11 cellular contexts compared by ENCODE assay signal in genomic region chr7:18420176-18420575, GRCh38.
"Had no signal": no experiment of that assay in that cellular context is flagged by ENCODE, and none has a peak within 500 bp of the region (broad histone marks: within the 10 kb centered on the region; RNA-seq: fewer than 3 reads in every experiment).

No MANE protein-coding gene starts in this region.

- DNase-seq: activated CD4-positive, alpha-beta T cell treated with anti-CD3 and anti-CD28 coated beads, Interleukin-2, amount 50 U/mL, for 1 hour; activated naive CD4-positive, alpha-beta T cell treated with anti-CD3 and anti-CD28 coated beads, Interleukin-2, amount 10 ng/mL, durations not matched to agents 7 days and 5 days; central memory CD4-positive, alpha-beta T cell; effector memory CD4-positive, alpha-beta T cell; hypothalamus; stimulated activated CD4-positive, alpha-beta T cell treated with anti-CD3 and anti-CD28 coated beads, Interleukin-4, amount 100 ng/mL, for 1 hour had no signal

- H3K4me3 Mint-ChIP-seq: activated naive CD4-positive, alpha-beta T cell treated with anti-CD3 and anti-CD28 coated beads, Interleukin-2, amount 10 ng/mL, durations not matched to agents 7 days and 5 days; natural killer cell treated with Interleukin-12 subunit alpha and Interleukin-12 subunit beta and Interleukin-15 and Interleukin-18, amount 100 ng/mL, for 72 hours; stimulated activated naive CD8-positive, alpha-beta T cell treated with anti-CD3 and anti-CD28 coated beads, Interleukin-15, Interleukin-2, amounts not matched to agents 100 ng/mL and 50 ng/mL, for 24 hours; T-helper 1 cell treated with Interleukin-12 subunit alpha and Interleukin-12 subunit beta and Interleukin-4 antibody, amounts not matched to agents 30 μg/mL and 1 μg/mL, for 36 hours had no signal

- ATAC-seq: natural killer cell treated with Interleukin-12 subunit alpha and Interleukin-12 subunit beta and Interleukin-15 and Interleukin-18, amount 100 ng/mL, for 72 hours had no signal

- H3K4me3 ChIP-seq: lung had no signal

- H3K4me1 Mint-ChIP-seq: activated naive CD4-positive, alpha-beta T cell treated with anti-CD3 and anti-CD28 coated beads, Interleukin-2, amount 10 ng/mL, durations not matched to agents 7 days and 5 days had no signal

- H3K9me3 Mint-ChIP-seq: activated naive CD4-positive, alpha-beta T cell treated with anti-CD3 and anti-CD28 coated beads, Interleukin-2, amount 10 ng/mL, durations not matched to agents 7 days and 5 days; activated T-helper 2 cell treated with anti-CD3 and anti-CD28 coated beads, Interferon-gamma antibody, Interleukin-2, Interleukin-4, amounts not matched to agents 10 μg/mL and 5 μg/mL and 100 μg/mL, durations not matched to agents 14 hours and 24 hours and 36 hours; natural killer cell treated with Interleukin-12 subunit alpha and Interleukin-12 subunit beta and Interleukin-15 and Interleukin-18, amount 100 ng/mL, for 72 hours; stimulated activated naive CD8-positive, alpha-beta T cell treated with anti-CD3 and anti-CD28 coated beads, Interleukin-15, Interleukin-2, amounts not matched to agents 100 ng/mL and 50 ng/mL, for 24 hours; T-helper 1 cell treated with Interleukin-12 subunit alpha and Interleukin-12 subunit beta and Interleukin-4 antibody, amounts not matched to agents 30 μg/mL and 1 μg/mL, for 36 hours had no signal

- H3K27ac Mint-ChIP-seq: activated naive CD4-positive, alpha-beta T cell treated with anti-CD3 and anti-CD28 coated beads, Interleukin-2, amount 10 ng/mL, durations not matched to agents 7 days and 5 days; activated T-helper 2 cell treated with anti-CD3 and anti-CD28 coated beads, Interferon-gamma antibody, Interleukin-2, Interleukin-4, amounts not matched to agents 10 μg/mL and 5 μg/mL and 100 μg/mL, durations not matched to agents 14 hours and 24 hours and 36 hours; natural killer cell treated with Interleukin-12 subunit alpha and Interleukin-12 subunit beta and Interleukin-15 and Interleukin-18, amount 100 ng/mL, for 72 hours; stimulated activated naive CD8-positive, alpha-beta T cell treated with anti-CD3 and anti-CD28 coated beads, Interleukin-15, Interleukin-2, amounts not matched to agents 100 ng/mL and 50 ng/mL, for 24 hours; T-helper 1 cell treated with Interleukin-12 subunit alpha and Interleukin-12 subunit beta and Interleukin-4 antibody, amounts not matched to agents 30 μg/mL and 1 μg/mL, for 36 hours had no signal

- H3K27me3 Mint-ChIP-seq: activated naive CD4-positive, alpha-beta T cell treated with anti-CD3 and anti-CD28 coated beads, Interleukin-2, amount 10 ng/mL, durations not matched to agents 7 days and 5 days; natural killer cell treated with Interleukin-12 subunit alpha and Interleukin-12 subunit beta and Interleukin-15 and Interleukin-18, amount 100 ng/mL, for 72 hours; stimulated activated naive CD8-positive, alpha-beta T cell treated with anti-CD3 and anti-CD28 coated beads, Interleukin-15, Interleukin-2, amounts not matched to agents 100 ng/mL and 50 ng/mL, for 24 hours had no signal

- H3K36me3 Mint-ChIP-seq: activated naive CD4-positive, alpha-beta T cell treated with anti-CD3 and anti-CD28 coated beads, Interleukin-2, amount 10 ng/mL, durations not matched to agents 7 days and 5 days; natural killer cell treated with Interleukin-12 subunit alpha and Interleukin-12 subunit beta and Interleukin-15 and Interleukin-18, amount 100 ng/mL, for 72 hours had no signal
